In the genomic region with DNA sequence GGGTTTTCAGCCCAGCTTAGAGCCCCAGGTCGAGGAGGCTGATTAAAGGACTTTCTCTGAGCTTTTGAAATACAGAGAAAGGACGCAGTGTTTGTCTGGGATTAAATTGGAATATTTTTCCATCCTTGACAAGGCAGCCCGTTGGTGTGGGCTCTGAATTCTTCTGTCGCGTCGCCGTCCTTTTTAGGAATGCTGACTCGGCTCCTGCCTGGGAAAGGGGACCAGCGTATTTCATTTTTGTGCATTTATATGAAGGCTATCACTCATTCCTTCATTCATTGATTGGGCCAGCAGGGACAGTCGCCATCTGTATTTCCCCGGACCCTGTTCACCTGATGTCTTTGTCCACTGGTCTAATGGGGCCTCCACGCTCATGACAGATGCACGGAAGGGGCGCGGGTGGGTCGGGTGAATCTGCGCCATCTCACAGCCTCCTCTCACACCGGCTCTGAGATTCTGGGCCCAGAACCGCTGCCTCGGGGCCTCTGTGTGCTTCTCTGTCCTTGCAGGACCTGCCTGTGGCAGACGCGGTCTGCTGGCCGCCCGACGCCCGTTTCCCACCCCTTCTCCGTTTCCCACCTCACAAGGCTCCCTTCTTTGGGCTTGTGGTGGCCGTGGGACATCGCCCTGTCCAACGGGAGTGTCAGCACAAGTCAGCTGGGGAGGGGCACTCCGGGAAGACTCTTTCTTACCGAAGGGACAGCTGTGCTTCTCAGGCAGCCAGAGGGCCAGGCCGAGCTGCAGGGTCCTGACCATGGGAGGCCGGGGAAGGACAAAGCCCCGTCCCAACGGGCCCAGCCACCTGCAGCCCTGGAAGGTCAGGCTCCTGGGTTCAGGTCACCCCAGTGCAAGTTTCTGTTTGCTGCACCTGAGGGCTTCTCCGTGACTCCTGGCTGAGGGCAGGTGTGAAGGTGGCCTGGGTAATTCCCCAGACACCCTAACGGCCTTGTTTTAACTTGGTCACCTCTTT, we compare ENCODE assay signal across 25 cellular contexts.
"Had no signal": no experiment of that assay in that cellular context is flagged by ENCODE, and none has a peak within 500 bp of the region (broad histone marks: within the 10 kb centered on the region; RNA-seq: fewer than 3 reads in every experiment).

No MANE protein-coding gene starts in this region.

- H3K27ac ChIP-seq: Peyer's patch, RWPE1 had no signal

- H3K4me1 ChIP-seq: Peyer's patch had no signal

- H3K27me3 ChIP-seq: MG63, Peyer's patch had no signal

- H3K9me3 ChIP-seq: MG63, Peyer's patch had no signal

- FAIRE-seq: astrocyte, TTC549 had no signal

- DNase-seq: activated B cell treated with CpG ODN at 0.5 μM for 24 hours; activated CD4-positive, alpha-beta T cell treated with anti-CD3 and anti-CD28 coated beads for 1 hour; activated CD4-positive, alpha-beta T cell treated with anti-CD3 and anti-CD28 coated beads, Interleukin-2, amount 10 ng/mL, durations not matched to agents 24 days and 14 days; activated CD4-positive, alpha-beta T cell treated with anti-CD3 and anti-CD28 coated beads, Interleukin-2, amount 50 U/mL, for 48 hours; activated CD8-positive, alpha-beta memory T cell treated with anti-CD3 and anti-CD28 coated beads, Interleukin-2, amount 10 ng/mL, durations not matched to agents 7 days and 5 days; activated effector memory CD4-positive, alpha-beta T cell treated with Interleukin-2 at 50 U/mL for 16 hours; activated naive CD4-positive, alpha-beta T cell; activated naive CD8-positive, alpha-beta T cell treated with anti-CD3 and anti-CD28 coated beads, Interleukin-2, amount 50 U/mL, for 24 hours; activated T-cell treated with anti-CD3 and anti-CD28 coated beads, Interleukin-2, amount 50 U/mL, for 24 hours; amygdala; KG1; MG63; MV-4-11; NCI-H1105; NCI-H1436; NCI-H187 treated with DMSO at 0.1 percent for 48 hours; NCI-H2081 treated with DMSO at 0.1 percent for 48 hours; NCI-H446; NCI-H524; Peyer's patch; SHP77 treated with DMSO at 0.1 percent for 48 hours; T-helper 9 cell had no signal

- H3K36me3 ChIP-seq: MG63, Peyer's patch had no signal

- ATAC-seq: activated CD8-positive, alpha-beta memory T cell treated with anti-CD3 and anti-CD28 coated beads, Interleukin-2, amount 10 ng/mL, durations not matched to agents 7 days and 5 days; activated naive CD8-positive, alpha-beta T cell treated with anti-CD3 and anti-CD28 coated beads, Interleukin-2, amount 50 U/mL, for 24 hours had no signal

- H3K4me3 ChIP-seq: MG63, Peyer's patch had no signal
